Comparison of ENCODE assay signal across 8 cellular contexts in genomic region chr1:54199765-54200518, GRCh38.
DNase-seq lines count a peak whose midpoint lies in the region; ATAC-seq and TF ChIP-seq lines count a peak whose summit lies in the region.

CYB5RL (minus strand) TSS chr1:54200030; CDS start chr1:54195616, 4,414 bp downstream.
MRPL37 (plus strand) TSS chr1:54200167; CDS start chr1:54200244, 77 bp downstream.

- H3K4me2 ChIP-seq in OCI-LY3 (ENCODE audit: low read length): peak within 1 kb of the TSS; percentile 94

- peaks cover 50% of the 10 kb centered on the region for H3K79me2 ChIP-seq in OCI-LY3 (ENCODE audit: low read length)

- H3K27me3 ChIP-seq in OCI-LY3 (ENCODE audit: low read depth, low read length): no peaks in the 10 kb centered on the region

- H3K9ac ChIP-seq in OCI-LY3 (ENCODE audit: low read length): peak within 1 kb of the TSS; percentile 93

- peaks cover 15% of the 10 kb centered on the region for H3K4me1 ChIP-seq in OCI-LY3 (ENCODE audit: low read length)

- no peaks in the 10 kb centered on the region for H3K9me3 ChIP-seq in OCI-LY3 (ENCODE audit: insufficient read depth, low read length)

- peak; percentile 95 for ATAC-seq in GM21528 (IDR thresholded peaks at IDR 0.05; ENCODE audit: low FRiP score, unreplicated experiment)

- TF ChIP-seq CTCF in OCI-LY3 (IDR thresholded peaks at IDR 0.05; ENCODE audit: low read depth, low read length): no peak
- TF ChIP-seq CTCF in epithelial cell of esophagus (IDR thresholded peaks at IDR 0.05; ENCODE audit: insufficient read depth, low read depth, low read length, missing control alignments): no peak

- peak within 1 kb of the TSS; percentile 28; the same call in 1 of the 2 replicates for H3K27ac ChIP-seq in OCI-LY3 (ENCODE audit: low read length)

- peak within 1 kb of the TSS; percentile 51; the same call in 1 of the 2 replicates for H2AFZ ChIP-seq in OCI-LY3 (ENCODE audit: low read depth, low read length)

- peak within 1 kb of the TSS; percentile 98 for H3K4me3 ChIP-seq in OCI-LY3 (ENCODE audit: low read length)
- H3K4me3 ChIP-seq in epithelial cell of esophagus (ENCODE audit: low read length): peak within 1 kb of the TSS; percentile 91

- peak; percentile 94 for DNase-seq in DMS 273 treated with DMSO at 0.1 percent for 48 hours (lab: John Stamatoyannopoulos, UW)
- peak; percentile 94 for DNase-seq in HuH-7.5 (ENCODE audit: low spot score)
- DNase-seq in activated CD8-positive, alpha-beta memory T cell treated with anti-CD3 and anti-CD28 coated beads, Interleukin-2, amount 50 U/mL, for 48 hours: peak; percentile 90
- DNase-seq in epithelial cell of esophagus (ENCODE audit: low read depth): peak; percentile 99
- DNase-seq in middle frontal gyrus (ENCODE audit: extremely low spot score, low spot score): peak; percentile 90
- peak; percentile 68 to 80 for DNase-seq in stimulated activated CD8-positive, alpha-beta memory T cell treated with anti-CD3 and anti-CD28 coated beads, Interleukin-2, amount 100 ng/mL, for 1 hour (ENCODE audit: low read depth in 2 of 2)

- H3K36me3 ChIP-seq in OCI-LY3 (replicated peaks; ENCODE audit: low read depth, low read length): peaks cover 1% of the 10 kb centered on the region

- no peaks in the 10 kb centered on the region for H4K20me1 ChIP-seq in OCI-LY3 (ENCODE audit: insufficient read depth, low read length)

Comparison
In these comparisons a context has a peak if more than half of its experiments do, and no peak if none do; other contexts are left out.
1. Peak in every context shown above with its lines: DNase-seq, ATAC-seq, H3K4me3 ChIP-seq and H3K27ac ChIP-seq.